ENCODE assay signal across 8 cellular contexts in genomic region chr12:74021937-74022336, GRCh38.
DNase-seq lines count a peak whose midpoint lies in the region; ATAC-seq, FAIRE-seq and TF ChIP-seq lines count a peak whose summit lies in the region.

No MANE protein-coding gene starts in this region.

- H3K27me3 Mint-ChIP-seq in CD8-positive, alpha-beta T cell (ENCODE audit: low read depth): no peaks in the 10 kb centered on the region

- FAIRE-seq in D721Med (lab: Jason Lieb, UNC): no peak

- no peak overlapping the region for H3K4me3 Mint-ChIP-seq in CD8-positive, alpha-beta T cell

- H3K9me3 Mint-ChIP-seq in CD8-positive, alpha-beta T cell: no peaks in the 10 kb centered on the region

- no peaks in the 10 kb centered on the region for H3K27me3 ChIP-seq in transverse colon
- no peaks in the 10 kb centered on the region for H3K27me3 ChIP-seq in CD8-positive, alpha-beta T cell (ENCODE audit: insufficient read depth, low read length)

- peak; percentile 52 for TF ChIP-seq CTCF in D721Med (IDR thresholded peaks at IDR 0.05; ENCODE audit: insufficient read depth, missing control alignments)
- TF ChIP-seq CTCF in astrocyte of the cerebellum (IDR thresholded peaks at IDR 0.05; ENCODE audit: low read depth, low read length, missing control alignments): peak; percentile 76
- TF ChIP-seq CTCF in transverse colon (IDR thresholded peaks at IDR 0.05): peak in 2 of 5 experiments; percentile 11 to 17
- TF ChIP-seq CTCF in CD8-positive, alpha-beta T cell (IDR thresholded peaks at IDR 0.05): no peak

- in situ Hi-C loops in astrocyte of the cerebellum (cut with HindIII; ENCODE audit: low sequenced_read_pairs) (no loop called here), transverse colon (cut with MboI; ENCODE audit: low pct_ligation_motif_present in 1 of 4, low pct_unique_long_range_greater_than_20kb in 1 of 4, low sequenced_read_pairs in 3 of 4) (no loop called here)

- H3K4me3 ChIP-seq in astrocyte of the cerebellum (ENCODE audit: low read depth, low read length) (no peak overlapping the region), transverse colon (no peak overlapping the region)
- no peak overlapping the region for H3K4me3 ChIP-seq in CD8-positive, alpha-beta T cell (ENCODE audit: low read depth, low read length)

- CTCF ChIA-PET in CD8-positive, alpha-beta T cell (lab: Charles Lee): no interaction called here

- intact Hi-C loops in transverse colon (cut with DNase I; ENCODE audit: low total_unique reads): no loop called here
- intact Hi-C loops in CD8-positive, alpha-beta T cell (cut with DNase I, micrococcal nuclease): no loop called here

- H3K36me3 ChIP-seq in transverse colon: no peaks in the 10 kb centered on the region
- no peaks in the 10 kb centered on the region for H3K36me3 ChIP-seq in CD8-positive, alpha-beta T cell (ENCODE audit: insufficient read depth, low read length)

- DNase-seq in D721Med (ENCODE audit: insufficient read length, low spot score) (no peak), NCI-H2196 treated with DMSO at 0.1 percent for 48 hours (lab: John Stamatoyannopoulos, UW; ENCODE audit: unreplicated experiment) (peak; percentile 6), astrocyte of the cerebellum (ENCODE audit: low read depth) (peak; percentile 8), iris pigment epithelial cell (ENCODE audit: low read depth) (peak; percentile 75), transverse colon (peak; percentile 9)
- DNase-seq in CD8-positive, alpha-beta T cell: no peak

- H3K4me1 ChIP-seq in transverse colon: no peaks in the 10 kb centered on the region
- H3K4me1 ChIP-seq in CD8-positive, alpha-beta T cell (ENCODE audit: insufficient read depth, low read length): no peaks in the 10 kb centered on the region

- 21 to 23% methylated on average over 6 to 9 of the region's 9 CpGs for WGBS in transverse colon (ENCODE audit: low coverage in 1 of 2), 2 donors

- ATAC-seq in GM18867 (IDR thresholded peaks at IDR 0.05; ENCODE audit: unreplicated experiment) (peak; percentile 98), HG02970 (IDR thresholded peaks at IDR 0.05; ENCODE audit: low FRiP score, unreplicated experiment) (peak; percentile 96)
- ATAC-seq in CD8-positive, alpha-beta T cell: no peak

- H3K27ac Mint-ChIP-seq in CD8-positive, alpha-beta T cell: no peak overlapping the region

- TF ChIP-seq POLR2A in transverse colon (IDR thresholded peaks at IDR 0.05): no peak

- H3K4me1 Mint-ChIP-seq in CD8-positive, alpha-beta T cell (ENCODE audit: low read depth): no peaks in the 10 kb centered on the region

- no peaks in the 10 kb centered on the region for H3K36me3 Mint-ChIP-seq in CD8-positive, alpha-beta T cell

- TF ChIP-seq EP300 in transverse colon (IDR thresholded peaks at IDR 0.05; ENCODE audit: low read depth): no peak

- H3K9me3 ChIP-seq in transverse colon: no peaks in the 10 kb centered on the region
- H3K9me3 ChIP-seq in CD8-positive, alpha-beta T cell (ENCODE audit: low read length): no peaks in the 10 kb centered on the region

- no peak overlapping the region for H3K27ac ChIP-seq in transverse colon
- no peak overlapping the region for H3K27ac ChIP-seq in CD8-positive, alpha-beta T cell (ENCODE audit: low read depth, low read length)

- POLR2A ChIA-PET in CD8-positive, alpha-beta T cell (lab: Charles Lee): no interaction called here

Comparison
In these comparisons a context has a peak if more than half of its experiments do, and no peak if none do; other contexts are left out.
1. DNase-seq: peak in NCI-H2196 treated with DMSO at 0.1 percent for 48 hours (single experiment), astrocyte of the cerebellum (single experiment), iris pigment epithelial cell (single experiment) and transverse colon (single experiment); none in D721Med (single experiment) and CD8-positive, alpha-beta T cell (0 of 7).